Comparison of ENCODE assay signal across 14 cellular contexts in the genomic region with DNA sequence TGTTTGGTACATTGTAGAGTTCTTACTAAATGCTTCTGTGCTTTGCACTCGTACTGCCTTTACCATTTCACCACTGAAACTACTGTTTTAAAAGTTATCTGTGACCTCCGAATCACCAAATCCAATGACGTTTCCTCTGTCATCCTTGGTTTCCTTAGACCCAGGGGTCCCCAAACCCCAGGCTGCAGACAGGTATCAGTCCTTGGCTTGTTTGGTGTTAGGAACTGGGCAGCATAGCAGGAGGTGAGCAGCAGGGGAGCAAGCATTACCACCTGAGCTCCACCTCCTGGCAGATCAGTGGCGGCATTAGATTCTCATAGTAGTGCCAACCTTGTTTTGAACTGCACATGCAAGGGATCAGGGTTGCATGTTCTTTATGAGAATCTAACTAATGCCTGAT.
"Had no signal": no experiment of that assay in that cellular context is flagged by ENCODE, and none has a peak within 500 bp of the region (broad histone marks: within the 10 kb centered on the region; RNA-seq: fewer than 3 reads in every experiment).

No MANE protein-coding gene starts in this region.

- H3K4me3 Mint-ChIP-seq: activated CD4-positive, alpha-beta memory T cell treated with anti-CD3 and anti-CD28 coated beads for 36 hours; activated T-cell treated with anti-CD3 and anti-CD28 coated beads, Interleukin-2, amount 50 U/mL, for 24 hours had no signal

- H3K36me3 ChIP-seq: colonic mucosa, ovary, upper lobe of left lung had no signal

- H3K9me3 Mint-ChIP-seq: activated CD4-positive, alpha-beta memory T cell treated with anti-CD3 and anti-CD28 coated beads for 36 hours; activated T-cell treated with anti-CD3 and anti-CD28 coated beads, Interleukin-2, amount 50 U/mL, for 24 hours; immature natural killer cell; nephron progenitor cell had no signal

- H3K4me3 ChIP-seq: colonic mucosa, ovary, upper lobe of left lung had no signal

- H3K9me3 ChIP-seq: colonic mucosa, ovary, upper lobe of left lung had no signal

- H3K27ac Mint-ChIP-seq: activated CD4-positive, alpha-beta memory T cell treated with anti-CD3 and anti-CD28 coated beads for 36 hours; activated T-cell treated with anti-CD3 and anti-CD28 coated beads, Interleukin-2, amount 50 U/mL, for 24 hours; nephron progenitor cell had no signal

- DNase-seq: activated CD4-positive, alpha-beta memory T cell treated with anti-CD3 and anti-CD28 coated beads for 36 hours; activated naive CD4-positive, alpha-beta T cell treated with anti-CD3 and anti-CD28 coated beads, Interleukin-2, amount 50 U/mL, for 16 hours; activated T-cell treated with anti-CD3 and anti-CD28 coated beads, Interleukin-2, amount 50 U/mL, for 24 hours; central memory CD4-positive, alpha-beta T cell; colonic mucosa; foreskin fibroblast; glutamatergic neuron; immature natural killer cell; nephron progenitor cell; ovary; stimulated activated naive CD8-positive, alpha-beta T cell treated with anti-CD3 and anti-CD28 coated beads, Interleukin-15, amount 100 ng/mL, for 72 hours; upper lobe of left lung had no signal

- H3K27me3 Mint-ChIP-seq: activated CD4-positive, alpha-beta memory T cell treated with anti-CD3 and anti-CD28 coated beads for 36 hours; activated T-cell treated with anti-CD3 and anti-CD28 coated beads, Interleukin-2, amount 50 U/mL, for 24 hours; stimulated activated naive CD8-positive, alpha-beta T cell treated with anti-CD3 and anti-CD28 coated beads, Interleukin-15, amount 100 ng/mL, for 72 hours had no signal

- ATAC-seq: activated CD4-positive, CD25-positive, alpha-beta regulatory T cell treated with anti-CD3 and anti-CD28 coated beads, Interleukin-2, amount 50 U/mL, for 24 hours; sciatic nerve; stimulated activated naive CD8-positive, alpha-beta T cell treated with anti-CD3 and anti-CD28 coated beads, Interleukin-15, amount 100 ng/mL, for 72 hours had no signal

- H3K27ac ChIP-seq: colonic mucosa, ovary, upper lobe of left lung had no signal

- H3K27me3 ChIP-seq: colonic mucosa, ovary, upper lobe of left lung had no signal
